ENCODE assay signal across 10 cellular contexts in the genomic region with DNA sequence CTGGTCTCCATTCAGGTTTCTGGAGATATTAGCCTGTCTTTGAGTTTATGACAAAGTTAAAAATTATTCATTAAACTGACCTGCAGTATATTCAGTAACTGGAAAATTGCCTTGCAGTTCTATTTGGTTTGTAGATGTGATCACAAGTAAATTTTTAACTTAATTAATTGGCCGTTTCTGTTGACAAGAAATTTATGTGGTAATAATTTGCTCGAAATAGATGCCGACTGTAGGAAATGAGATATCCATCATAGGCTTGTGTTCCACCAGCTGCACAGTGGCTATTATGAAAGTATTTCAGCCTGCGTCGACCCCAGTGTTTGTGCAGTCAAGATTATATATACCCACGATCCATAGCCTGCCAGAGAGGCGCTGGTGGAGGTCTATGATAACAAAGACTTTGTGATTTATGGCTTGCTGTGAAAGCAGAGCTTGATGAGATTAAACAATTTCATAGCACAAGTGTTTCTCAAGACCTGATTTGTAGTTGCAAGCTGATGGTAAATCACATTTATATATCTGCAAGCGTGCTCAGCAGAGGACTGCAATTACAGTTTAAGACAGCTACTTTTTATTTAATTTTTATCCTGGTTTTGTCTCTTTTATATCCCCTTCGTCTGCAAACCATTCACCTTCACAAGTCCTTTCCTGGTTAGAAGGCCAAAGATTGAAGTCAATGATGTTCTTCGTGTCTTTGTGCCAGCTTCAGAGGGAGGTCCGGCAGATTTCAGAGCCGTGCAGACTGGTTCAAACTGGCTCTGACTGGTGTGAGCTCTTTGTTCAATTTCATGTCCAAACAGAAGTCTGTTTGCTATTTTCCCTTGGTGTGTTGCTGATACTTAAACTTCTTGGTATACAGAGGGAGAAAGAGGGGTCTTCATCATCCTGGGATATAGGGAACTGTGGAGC.
DNase-seq lines count a peak whose midpoint lies in the region; ATAC-seq, FAIRE-seq and TF ChIP-seq lines count a peak whose summit lies in the region.
"Had no signal": no experiment of that assay in that cellular context is flagged by ENCODE, and none has a peak within 500 bp of the region (broad histone marks: within the 10 kb centered on the region; RNA-seq: fewer than 3 reads in every experiment).

No MANE protein-coding gene starts in this region.

- no peaks in the 10 kb centered on the region for H3K36me3 ChIP-seq in kidney (ENCODE audit: control insufficient read depth in 1 of 2, insufficient read depth in 2 of 2, low read length in 2 of 2)
- no peaks in the 10 kb centered on the region for H3K36me3 ChIP-seq in lower lobe of right lung

- H3K4me1 ChIP-seq in kidney (ENCODE audit: control insufficient read depth in 1 of 2, insufficient read depth in 1 of 2, low read depth in 1 of 2, low read length in 2 of 2) (peaks cover 18 to 47% of the 10 kb centered on the region in 2 donors), lower lobe of right lung (peaks cover 13% of the 10 kb centered on the region)

- DNase-seq in Right ventricle myocardium inferior (ENCODE audit: missing footprints) (peak; percentile 17), Right ventricle myocardium superior (no peak), RCC 7860 (ENCODE audit: low spot score) (peak; percentile 49), kidney (peak; percentile 80), ureter (ENCODE audit: low spot score) (peak; percentile 51), lower lobe of right lung (no peak), coronary artery (ENCODE audit: low spot score) (no peak)
- DNase-seq: activated naive CD8-positive, alpha-beta T cell treated with anti-CD3 and anti-CD28 coated beads, Interleukin-2, amount 50 U/mL, for 24 hours; hypothalamus had no signal

- H3K4me3 ChIP-seq in kidney (ENCODE audit: low read length in 2 of 2) (peak overlapping the region in 1 of 2 donors; percentile 37), lower lobe of right lung (no peak overlapping the region), coronary artery (no peak overlapping the region)

- no peak overlapping the region for H3K9ac ChIP-seq in kidney (ENCODE audit: low read length in 2 of 2)

- no peaks in the 10 kb centered on the region for H3K9me3 ChIP-seq in kidney (ENCODE audit: control insufficient read depth in 1 of 2, low read length in 2 of 2)
- H3K9me3 ChIP-seq in lower lobe of right lung, result no peaks in the 10 kb centered on the region

- H3K27ac ChIP-seq in kidney (ENCODE audit: low read depth in 2 of 2, low read length in 2 of 2) (peak overlapping the region; percentile 83), lower lobe of right lung (no peak overlapping the region), coronary artery (no peak overlapping the region)

- TF ChIP-seq CTCF in kidney (IDR thresholded peaks at IDR 0.05; ENCODE audit: borderline replicate concordance, extremely low read depth, insufficient read depth) (no peak), lower lobe of right lung (IDR thresholded peaks at IDR 0.05) (no peak), coronary artery (IDR thresholded peaks at IDR 0.05) (no peak)

- FAIRE-seq in RCC 7860 (lab: Jason Lieb, UNC) (peak; percentile 93), kidney (lab: Jason Lieb, UNC) (peak; percentile 97)

- no peaks in the 10 kb centered on the region for H3K27me3 ChIP-seq in lower lobe of right lung (ENCODE audit: low read depth)

- ATAC-seq in Right ventricle myocardium inferior (no peak), Right ventricle myocardium superior (ENCODE audit: poor library complexity) (no peak), lower lobe of right lung (no peak), GM18517 (IDR thresholded peaks at IDR 0.05; ENCODE audit: unreplicated experiment) (no peak)
- ATAC-seq: activated naive CD8-positive, alpha-beta T cell treated with anti-CD3 and anti-CD28 coated beads, Interleukin-2, amount 50 U/mL, for 24 hours had no signal

- intact Hi-C loops in Right ventricle myocardium inferior (cut with DNase I), result no loop called here
- intact Hi-C loops in Right ventricle myocardium superior (cut with DNase I), result no loop called here
- intact Hi-C loops in kidney (cut with DNase I), result no loop called here
- intact Hi-C loops in lower lobe of right lung (cut with DNase I), result no loop called here

Comparison
In these comparisons a context has a peak if more than half of its experiments do, and no peak if none do; other contexts are left out.
1. DNase-seq: peak in Right ventricle myocardium inferior (single experiment), RCC 7860 (single experiment), kidney (single experiment) and ureter (single experiment); none in Right ventricle myocardium superior (single experiment), lower lobe of right lung (single experiment) and coronary artery (single experiment).
2. H3K27ac ChIP-seq: peak in kidney (2 of 2); none in lower lobe of right lung (single experiment) and coronary artery (0 of 2).